1 cellular context compared by ENCODE assay signal in the genomic region with DNA sequence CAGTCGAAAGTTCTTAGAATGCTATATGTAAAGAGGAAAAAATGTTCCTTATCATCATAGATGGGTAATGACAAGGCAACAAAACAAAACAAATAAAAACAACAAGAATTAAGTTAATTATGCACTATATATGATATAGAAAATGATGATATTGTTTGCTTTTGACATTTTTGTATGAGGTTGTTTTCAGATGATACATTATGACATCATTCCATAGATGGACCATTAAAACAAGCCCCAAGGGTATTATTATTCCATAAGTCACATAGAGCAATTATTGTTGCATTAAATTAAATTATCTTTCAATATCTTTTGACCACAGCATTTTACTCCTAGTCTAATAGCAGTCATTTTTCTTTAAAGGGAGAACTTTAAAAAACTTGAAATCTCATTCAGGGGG.
TF ChIP-seq lines count a peak whose summit lies in the region.

No MANE protein-coding gene starts in this region.

TF ChIP-seq in A549, 52 proteins besides CTCF, POLR2A, EP300 and RAD21 (continued from another document):
- TF ChIP-seq REST (IDR thresholded peaks at IDR 0.05), result no peak
- TF ChIP-seq SREBF2 (IDR thresholded peaks at IDR 0.05), result no peak
- TF ChIP-seq ZC3H11A (IDR thresholded peaks at IDR 0.05), result no peak
- TF ChIP-seq TP53 (CRISPR knock-in tag; IDR thresholded peaks at IDR 0.05), result no peak
- TF ChIP-seq MAZ (IDR thresholded peaks at IDR 0.05; ENCODE audit: borderline replicate concordance, low read depth, low read length), result no peak
- TF ChIP-seq HOXA7 (CRISPR knock-in tag; IDR thresholded peaks at IDR 0.05), result no peak
